24 cellular contexts compared by ENCODE assay signal in the genomic region with DNA sequence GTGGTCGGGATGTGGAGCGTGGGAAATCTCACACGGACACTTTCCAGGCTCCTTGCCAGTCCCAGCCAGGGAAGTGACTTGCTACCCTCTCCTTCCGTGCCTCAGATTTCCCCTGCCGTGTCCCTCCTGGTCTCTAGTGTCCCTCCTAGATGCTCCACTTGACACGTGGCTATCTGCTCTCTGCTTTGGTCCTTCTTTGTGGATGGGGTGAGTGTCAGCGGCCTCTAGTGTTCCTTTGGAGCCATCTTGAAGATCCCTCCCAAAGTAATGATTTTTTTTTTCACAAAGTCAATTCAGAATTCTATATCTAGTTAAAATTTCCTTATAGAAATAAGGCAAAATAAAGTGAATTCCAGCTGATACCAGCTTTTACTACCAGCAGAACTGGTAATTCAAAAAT.
DNase-seq lines count a peak whose midpoint lies in the region; ATAC-seq, FAIRE-seq and TF ChIP-seq lines count a peak whose summit lies in the region.
"Had no signal": no experiment of that assay in that cellular context is flagged by ENCODE, and none has a peak within 500 bp of the region (broad histone marks: within the 10 kb centered on the region; RNA-seq: fewer than 3 reads in every experiment).

No MANE protein-coding gene starts in this region.

- H3K79me2 ChIP-seq in GM23248 (ENCODE audit: insufficient read depth): no peaks in the 10 kb centered on the region

- TF ChIP-seq POLR2A in esophagus muscularis mucosa (IDR thresholded peaks at IDR 0.05; ENCODE audit: low read depth): no peak

- H3K4me2 ChIP-seq in GM23248 (ENCODE audit: unreplicated experiment): no peak overlapping the region
- H3K4me2 ChIP-seq: GM23338, SK-N-SH had no signal

- H2AFZ ChIP-seq in GM23248: no peak overlapping the region
- H2AFZ ChIP-seq: GM23338 had no signal

- intact Hi-C loops in esophagus muscularis mucosa (cut with DNase I): no loop called here

- ATAC-seq in GM19023 (IDR thresholded peaks at IDR 0.05; ENCODE audit: unreplicated experiment): no peak
- ATAC-seq: GM23338, T-helper 17 cell had no signal

- no peak for TF ChIP-seq EP300 in esophagus muscularis mucosa (IDR thresholded peaks at IDR 0.05)

- WGBS in esophagus muscularis mucosa: 51% methylated on average over 6 of the region's 7 CpGs
- WGBS in GM23248 (ENCODE audit: low coverage in 1 of 2, low lambda C conversion rate in 2 of 2, missing lambda C conversion rate in 2 of 2), 2 experiments: 24 to 39% methylated on average over 7 of the region's 7 CpGs

- H3K27me3 ChIP-seq in esophagus muscularis mucosa: peaks cover 0 to 26% (median 0%) of the 10 kb centered on the region in 4 donors
- peaks cover 28% of the 10 kb centered on the region; the same call in 1 of the 2 replicates for H3K27me3 ChIP-seq in GM23248 (replicated peaks; ENCODE audit: insufficient read depth)
- H3K27me3 ChIP-seq: Peyer's patch had no signal

- no peak for DNase-seq in LNCaP clone FGC (ENCODE audit: low read depth)
- DNase-seq in SK-MEL-5 (ENCODE audit: low read depth, low spot score): peak; percentile 23
- DNase-seq in esophagus muscularis mucosa (ENCODE audit: extremely low spot score): peak; percentile 8
- DNase-seq in GM23248: no peak
- DNase-seq in GM19239 (ENCODE audit: insufficient read length, low spot score): no peak
- DNase-seq in NCI-H1436 (lab: John Stamatoyannopoulos, UW): no peak
- DNase-seq: CD4-positive, CD25-positive, alpha-beta regulatory T cell; DMS153; DND-41; Kasumi-1; MV-4-11; NCI-H1105 treated with DMSO at 0.1 percent for 48 hours; NCI-H2029 treated with DMSO at 0.1 percent for 48 hours; NCI-H446 treated with DMSO at 0.1 percent for 48 hours; NCI-H526; SIG-M5; SK-N-SH; T-helper 17 cell had no signal

- peak; percentile 15 for TF ChIP-seq CTCF in C4-2B (conservative IDR thresholded peaks at IDR 0.05)
- 0 out of 2 replicates have a peak, but pooled peaks have one; percentile 4 for TF ChIP-seq CTCF in LNCaP clone FGC (IDR thresholded peaks at IDR 0.05; ENCODE audit: control insufficient read depth, extremely low read depth, insufficient read depth)
- TF ChIP-seq CTCF in esophagus muscularis mucosa (IDR thresholded peaks at IDR 0.05): no peak

- no peak for FAIRE-seq in GM19239 (lab: Jason Lieb, UNC)
- FAIRE-seq: GM12892 had no signal

- H3K9me3 ChIP-seq in esophagus muscularis mucosa (peaks cover 0 to 19% (median 9%) of the 10 kb centered on the region in 4 donors), GM23248 (ENCODE audit: low read depth) (no peaks in the 10 kb centered on the region)
- H3K9me3 ChIP-seq: Peyer's patch, SK-N-SH had no signal

- H3F3A ChIP-seq in GM23248 (ENCODE audit: insufficient read depth): no peaks in the 10 kb centered on the region

- no peak overlapping the region for H3K9ac ChIP-seq in GM23248
- H3K9ac ChIP-seq: SK-N-SH had no signal

- H3K27ac ChIP-seq in C4-2B (no peak overlapping the region), esophagus muscularis mucosa (replicated peaks in 1 of 4) (no peak overlapping the region), GM23248 (no peak overlapping the region)
- H3K27ac ChIP-seq: HL-60, Peyer's patch had no signal

- in situ Hi-C loops in SK-MEL-5 (cut with HindIII; ENCODE audit: low pct_unique_long_range_greater_than_20kb, low sequenced_read_pairs): no loop called here
- in situ Hi-C loops in GM23248 (cut with MboI): no loop called here

- H3K4me3 ChIP-seq in LNCaP clone FGC (ENCODE audit: low read depth, low read length) (no peak overlapping the region), esophagus muscularis mucosa (no peak overlapping the region), GM23248 (no peak overlapping the region)
- H3K4me3 ChIP-seq: GM23338, Peyer's patch had no signal

- no peaks in the 10 kb centered on the region for H3K4me1 ChIP-seq in esophagus muscularis mucosa
- H3K4me1 ChIP-seq in GM23248 (ENCODE audit: insufficient read depth): no peaks in the 10 kb centered on the region
- H3K4me1 ChIP-seq: Peyer's patch had no signal

- H3K36me3 ChIP-seq in esophagus muscularis mucosa (no peaks in the 10 kb centered on the region), GM23248 (ENCODE audit: low read depth) (no peaks in the 10 kb centered on the region)
- H3K36me3 ChIP-seq: Peyer's patch had no signal

- no peaks in the 10 kb centered on the region for H4K20me1 ChIP-seq in GM23248 (ENCODE audit: insufficient read depth)

- no peaks in the 10 kb centered on the region; the same call in 1 of the 2 replicates for H3K9me2 ChIP-seq in GM23248 (ENCODE audit: insufficient read depth)
- H3K9me2 ChIP-seq: SK-N-SH had no signal

Comparison
In these comparisons a context has a peak if more than half of its experiments do, and no peak if none do; other contexts are left out.
1. CTCF ChIP-seq: peak in C4-2B (single experiment) and LNCaP clone FGC (single experiment); none in esophagus muscularis mucosa (0 of 3).
2. DNase-seq: peak in SK-MEL-5 (single experiment) and esophagus muscularis mucosa (single experiment); none in LNCaP clone FGC (single experiment), GM23248 (single experiment), GM19239 (single experiment) and NCI-H1436 (single experiment).